Comparison of ENCODE assay signal across 8 cellular contexts in genomic region chr4:7070729-7071511, GRCh38. TPM values are rescaled to one million over a fixed set of nuclear protein-coding genes. Genes with fewer than 3 reads are reported as not detected.
DNase-seq lines count a peak whose midpoint lies in the region; ATAC-seq lines count a peak whose summit lies in the region.

No MANE protein-coding gene starts in this region.

- DNase-seq in NCI-H1436 (lab: John Stamatoyannopoulos, UW) (peak; percentile 37), NCI-H1436 treated with DMSO at 0.1 percent for 48 hours (lab: John Stamatoyannopoulos, UW) (no peak), NCI-H345 treated with DMSO at 0.1 percent for 48 hours (lab: John Stamatoyannopoulos, UW; ENCODE audit: unreplicated experiment) (peak; percentile 35), left colon (peak; percentile 71 to 89)
- DNase-seq in activated CD4-positive, CD25-positive, alpha-beta regulatory T cell treated with anti-CD3 and anti-CD28 coated beads, Interleukin-2, amount 50 U/mL, for 72 hours: peak; percentile 89
- peak; percentile 82 for DNase-seq in central memory CD4-positive, alpha-beta T cell
- peak; percentile 88 for DNase-seq in stimulated activated CD4-positive, alpha-beta T cell treated with anti-CD3 and anti-CD28 coated beads, Interleukin-4, amount 100 ng/mL, for 24 hours

- intact Hi-C loops in left colon (cut with DNase I, micrococcal nuclease): loop anchor here in 1 of 2 donors (10.0 kb wide), 1 partner anchor 346 kb away; no protein-coding TSS in a partner anchor

- ATAC-seq in HG03095 (IDR thresholded peaks at IDR 0.05; ENCODE audit: unreplicated experiment): peak; percentile 31
- peak; percentile 34 for ATAC-seq in left colon

RNA-seq across cellular contexts. Expression of gene GRPEL1, which starts 3.1 kb away (rescaled TPM):
- 10 to 100 TPM; 29.5 to 36.0 TPM for total RNA-seq in left colon

RNA-seq across cellular contexts. Expression of gene TADA2B, which starts 27.7 kb away (rescaled TPM):
- 10 to 100 TPM; 30.0 to 34.6 TPM for total RNA-seq in left colon
